8 cellular contexts compared by ENCODE assay signal in the genomic region with DNA sequence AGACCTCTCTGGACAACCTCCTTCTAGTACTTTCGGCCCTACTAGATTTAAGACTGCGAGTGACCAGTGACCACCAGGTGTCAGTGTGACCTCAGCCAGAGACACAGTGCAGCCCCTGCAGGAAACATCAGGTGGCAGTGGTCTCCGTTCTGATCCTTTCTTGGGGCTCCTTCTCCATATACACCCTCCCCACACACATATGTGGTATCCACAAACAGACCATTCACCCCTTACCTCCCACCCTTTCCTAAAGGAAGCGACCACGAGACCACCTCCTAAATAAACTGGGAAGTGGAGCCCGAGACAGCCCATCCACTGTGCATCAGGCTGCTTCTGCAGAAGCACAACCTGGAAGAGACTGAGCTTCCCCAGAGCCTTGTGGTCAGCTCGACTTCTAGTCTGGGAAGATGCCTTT.
DNase-seq lines count a peak whose midpoint lies in the region; ATAC-seq lines count a peak whose summit lies in the region.

No MANE protein-coding gene starts in this region.

- peak; percentile 41 for DNase-seq in NCI-H510A treated with DMSO at 0.1 percent for 48 hours (lab: John Stamatoyannopoulos, UW)
- DNase-seq in NCI-H510A (lab: John Stamatoyannopoulos, UW): no peak
- peak; percentile 49 for DNase-seq in NCI-H146 (lab: John Stamatoyannopoulos, UW)
- DNase-seq in activated CD4-positive, CD25-positive, alpha-beta regulatory T cell (lab: John Stamatoyannopoulos, UW): peak; percentile 48 to 62 (median 52)
- DNase-seq in central memory CD8-positive, alpha-beta T cell (ENCODE audit: low spot score in 2 of 2): peak; percentile 66 to 70
- peak; percentile 69 for DNase-seq in kidney tubule cell (ENCODE audit: low spot score)
- peak; percentile 68 for DNase-seq in stimulated activated CD4-positive, alpha-beta T cell treated with anti-CD3 and anti-CD28 coated beads, Interleukin-4, amount 100 ng/mL, for 1 hour

- no peaks in the 10 kb centered on the region for H3K27me3 Mint-ChIP-seq in central memory CD8-positive, alpha-beta T cell

- H3K4me3 Mint-ChIP-seq in central memory CD8-positive, alpha-beta T cell: no peak overlapping the region

- ATAC-seq in central memory CD8-positive, alpha-beta T cell (replicated peaks; ENCODE audit: extremely low read depth, poor library complexity, severe bottlenecking): no peak
- no peak for ATAC-seq in GM21528 (IDR thresholded peaks at IDR 0.05; ENCODE audit: low FRiP score, unreplicated experiment)

- H3K9me3 Mint-ChIP-seq in central memory CD8-positive, alpha-beta T cell: no peaks in the 10 kb centered on the region

- H3K4me1 Mint-ChIP-seq in central memory CD8-positive, alpha-beta T cell: peaks cover 40% of the 10 kb centered on the region

- no peak overlapping the region for H3K27ac Mint-ChIP-seq in central memory CD8-positive, alpha-beta T cell (ENCODE audit: low read depth)

- peaks cover 15% of the 10 kb centered on the region for H3K36me3 Mint-ChIP-seq in central memory CD8-positive, alpha-beta T cell (ENCODE audit: insufficient read depth)
